10 cellular contexts compared by ENCODE assay signal in the genomic region with DNA sequence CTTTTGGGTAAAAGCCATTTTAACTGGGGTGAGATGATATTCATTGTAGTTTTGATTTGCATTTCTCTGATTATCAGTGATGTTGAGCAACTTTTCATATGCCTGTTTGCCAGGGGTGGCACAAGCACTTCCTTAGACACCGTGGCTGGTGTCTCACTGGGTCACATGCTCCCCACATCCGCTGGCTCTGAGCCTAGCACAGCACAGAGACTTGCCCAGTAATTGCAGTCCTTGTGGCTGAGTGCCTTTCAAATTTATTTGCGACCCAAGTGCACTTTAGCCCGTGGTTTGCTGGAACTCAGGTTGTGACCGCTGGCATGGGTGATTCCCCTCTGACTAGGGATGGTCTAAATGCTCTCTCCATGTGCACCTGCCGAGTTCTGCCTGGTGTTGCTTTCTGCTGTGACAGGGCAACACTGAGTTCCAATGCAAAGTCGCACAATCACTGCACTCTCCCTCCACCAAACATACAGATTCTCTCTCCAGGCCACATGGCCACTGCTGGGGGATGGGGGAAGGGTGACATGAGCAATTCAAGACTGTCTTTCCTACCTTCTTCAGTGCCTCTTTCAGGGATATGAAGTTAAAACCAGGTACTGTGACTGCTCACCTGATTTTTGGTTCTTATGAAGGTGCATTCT.
DNase-seq lines count a peak whose midpoint lies in the region; ATAC-seq and TF ChIP-seq lines count a peak whose summit lies in the region.
"Had no signal": no experiment of that assay in that cellular context is flagged by ENCODE, and none has a peak within 500 bp of the region (broad histone marks: within the 10 kb centered on the region; RNA-seq: fewer than 3 reads in every experiment).

No MANE protein-coding gene starts in this region.

- no peak overlapping the region for H3K4me3 ChIP-seq in upper lobe of right lung

- peak; percentile 5 for DNase-seq in stimulated activated CD4-positive, alpha-beta T cell treated with anti-CD3 and anti-CD28 coated beads, Interleukin-15, amount 100 ng/mL, for 24 hours
- DNase-seq in stimulated activated CD4-positive, alpha-beta T cell treated with anti-CD3 and anti-CD28 coated beads, Interleukin-4, amount 100 ng/mL, for 1 hour = no peak
- DNase-seq in NCI-H2196 treated with DMSO at 0.1 percent for 48 hours (lab: John Stamatoyannopoulos, UW; ENCODE audit: unreplicated experiment) (peak; percentile 32), upper lobe of right lung (peak; percentile 65)
- DNase-seq in effector memory CD8-positive, alpha-beta T cell = no peak
- DNase-seq in activated CD4-positive, CD25-positive, alpha-beta regulatory T cell treated with anti-CD3 and anti-CD28 coated beads, Interleukin-2, amount 50 U/mL, for 72 hours = no peak
- DNase-seq: CD8-positive, alpha-beta memory T cell; kidney glomerular epithelial cell had no signal

- intact Hi-C loops in upper lobe of right lung (cut with DNase I) = no loop called here

- peaks cover 16 to 19% of the 10 kb centered on the region in 2 donors for H3K4me1 Mint-ChIP-seq in effector memory CD8-positive, alpha-beta T cell (ENCODE audit: low read depth in 2 of 2)

- no peaks in the 10 kb centered on the region for H3K27me3 ChIP-seq in upper lobe of right lung

- no peaks in the 10 kb centered on the region for H3K36me3 ChIP-seq in upper lobe of right lung

- no peaks in the 10 kb centered on the region for H3K27me3 Mint-ChIP-seq in effector memory CD8-positive, alpha-beta T cell
- H3K27me3 Mint-ChIP-seq: CD8-positive, alpha-beta memory T cell had no signal

- H3K9me3 ChIP-seq in upper lobe of right lung = no peaks in the 10 kb centered on the region

- H3K27ac Mint-ChIP-seq in effector memory CD8-positive, alpha-beta T cell = peak overlapping the region in 1 of 2 donors; percentile 44

- no peaks in the 10 kb centered on the region for H3K36me3 Mint-ChIP-seq in effector memory CD8-positive, alpha-beta T cell (ENCODE audit: insufficient read depth)

- H3K9me3 Mint-ChIP-seq in effector memory CD8-positive, alpha-beta T cell = no peaks in the 10 kb centered on the region
- H3K9me3 Mint-ChIP-seq: CD8-positive, alpha-beta memory T cell had no signal

- no peaks in the 10 kb centered on the region for H3K4me1 ChIP-seq in upper lobe of right lung

- TF ChIP-seq CTCF in upper lobe of right lung (IDR thresholded peaks at IDR 0.05) = no peak

- no peak overlapping the region for H3K27ac ChIP-seq in upper lobe of right lung

- H3K4me3 Mint-ChIP-seq in effector memory CD8-positive, alpha-beta T cell = no peak overlapping the region
- H3K4me3 Mint-ChIP-seq: CD8-positive, alpha-beta memory T cell had no signal

- peak; percentile 72 for ATAC-seq in effector memory CD8-positive, alpha-beta T cell (replicated peaks)
- ATAC-seq in upper lobe of right lung (peak; percentile 81), GM18858 (IDR thresholded peaks at IDR 0.05; ENCODE audit: unreplicated experiment) (no peak), GM18498 (IDR thresholded peaks at IDR 0.05; ENCODE audit: unreplicated experiment) (no peak)

Comparison
In these comparisons a context has a peak if more than half of its experiments do, and no peak if none do; other contexts are left out.
1. DNase-seq: peak in stimulated activated CD4-positive, alpha-beta T cell treated with anti-CD3 and anti-CD28 coated beads, Interleukin-15, amount 100 ng/mL, for 24 hours (single experiment), NCI-H2196 treated with DMSO at 0.1 percent for 48 hours (single experiment) and upper lobe of right lung (single experiment); none in stimulated activated CD4-positive, alpha-beta T cell treated with anti-CD3 and anti-CD28 coated beads, Interleukin-4, amount 100 ng/mL, for 1 hour (single experiment), effector memory CD8-positive, alpha-beta T cell (0 of 3) and activated CD4-positive, CD25-positive, alpha-beta regulatory T cell treated with anti-CD3 and anti-CD28 coated beads, Interleukin-2, amount 50 U/mL, for 72 hours (single experiment).
2. ATAC-seq: peak in effector memory CD8-positive, alpha-beta T cell (single experiment) and upper lobe of right lung (single experiment); none in GM18858 (single experiment) and GM18498 (single experiment).